In genomic region chr10:84497978-84498377, GRCh38 we compare ENCODE assay signal across 1 cellular context.
TF ChIP-seq lines count a peak whose summit lies in the region.

No MANE protein-coding gene starts in this region.

TF ChIP-seq in HepG2, 621 proteins besides CTCF, POLR2A, EP300 and RAD21 (continued from another document and continues in another):
- TF ChIP-seq HNF1A (IDR thresholded peaks at IDR 0.05; ENCODE audit: low read depth) (peak; percentile 12; the same call in 1 of the 2 replicates), HNF1A (CRISPR knock-in tag; IDR thresholded peaks at IDR 0.05; ENCODE audit: borderline replicate concordance) (no peak; the same call in 1 of the 2 replicates), ZFP62 (CRISPR knock-in tag; IDR thresholded peaks at IDR 0.05) (no peak), SAFB2 (CRISPR knock-in tag; IDR thresholded peaks at IDR 0.05; ENCODE audit: borderline replicate concordance, low read depth) (no peak), NAIF1 (CRISPR knock-in tag; IDR thresholded peaks at IDR 0.05; ENCODE audit: borderline replicate concordance) (no peak), ZNF276 (CRISPR knock-in tag; IDR thresholded peaks at IDR 0.05; ENCODE audit: low read depth) (no peak), SNAPC5 (CRISPR knock-in tag; IDR thresholded peaks at IDR 0.05; ENCODE audit: borderline replicate concordance) (no peak), ZNF709 (CRISPR knock-in tag; IDR thresholded peaks at IDR 0.05) (no peak), FOXP1 (IDR thresholded peaks at IDR 0.05) (no peak), FOXP1 (CRISPR knock-in tag; IDR thresholded peaks at IDR 0.05) (peak; percentile 88), ZNF704 (CRISPR knock-in tag; IDR thresholded peaks at IDR 0.05; ENCODE audit: borderline replicate concordance) (no peak), JUND (CRISPR knock-in tag; IDR thresholded peaks at IDR 0.05) (no peak), KLF6 (CRISPR knock-in tag; IDR thresholded peaks at IDR 0.05) (no peak), REL (CRISPR knock-in tag; conservative IDR thresholded peaks at IDR 0.05) (no peak), RXRA (CRISPR knock-in tag; IDR thresholded peaks at IDR 0.05) (no peak), U2AF1 (optimal IDR thresholded peaks at IDR 0.05; ENCODE audit: low read depth, low read length) (no peak), KLF9 (CRISPR knock-in tag; IDR thresholded peaks at IDR 0.05; ENCODE audit: low read depth) (no peak), MZF1 (CRISPR knock-in tag; IDR thresholded peaks at IDR 0.05; ENCODE audit: borderline replicate concordance) (no peak), DPF2 (CRISPR knock-in tag; IDR thresholded peaks at IDR 0.05; ENCODE audit: borderline replicate concordance, low read depth) (peak; percentile 56; the same call in 1 of the 2 replicates), ZNF331 (CRISPR knock-in tag; IDR thresholded peaks at IDR 0.05) (peak; percentile 46; the same call in 1 of the 2 replicates), ZNF296 (CRISPR knock-in tag; conservative IDR thresholded peaks at IDR 0.05) (no peak), ZNF20 (CRISPR knock-in tag; IDR thresholded peaks at IDR 0.05) (no peak), ESRRA (CRISPR knock-in tag; IDR thresholded peaks at IDR 0.05; ENCODE audit: low read depth) (no peak), KDM1A (CRISPR knock-in tag; IDR thresholded peaks at IDR 0.05) (no peak), ZSCAN31 (CRISPR knock-in tag; IDR thresholded peaks at IDR 0.05; ENCODE audit: low read depth) (no peak), POLR2AphosphoS5 (IDR thresholded peaks at IDR 0.05; ENCODE audit: low read depth, low read length) (no peak), ZNF550 (CRISPR knock-in tag; IDR thresholded peaks at IDR 0.05; ENCODE audit: borderline replicate concordance) (no peak), PHF5A (CRISPR knock-in tag; IDR thresholded peaks at IDR 0.05; ENCODE audit: low read depth, unreplicated experiment) (no peak), ZBTB38 (CRISPR knock-in tag; IDR thresholded peaks at IDR 0.05) (no peak), HES4 (CRISPR knock-in tag; IDR thresholded peaks at IDR 0.05; ENCODE audit: borderline replicate concordance) (no peak), HIVEP1 (CRISPR knock-in tag; IDR thresholded peaks at IDR 0.05) (no peak), GATAD2A (CRISPR knock-in tag; IDR thresholded peaks at IDR 0.05) (peak; percentile 96), EEA1 (CRISPR knock-in tag; IDR thresholded peaks at IDR 0.05; ENCODE audit: borderline replicate concordance) (no peak), ZNF383 (CRISPR knock-in tag; IDR thresholded peaks at IDR 0.05; ENCODE audit: borderline replicate concordance) (no peak), ZNF792 (CRISPR knock-in tag; IDR thresholded peaks at IDR 0.05) (no peak), IRX3 (CRISPR knock-in tag; IDR thresholded peaks at IDR 0.05; ENCODE audit: borderline replicate concordance, low read depth) (no peak), IRF2 (CRISPR knock-in tag; IDR thresholded peaks at IDR 0.05) (0 out of 2 replicates have a peak, but pooled peaks have one; percentile 30), ATF7 (IDR thresholded peaks at IDR 0.05) (no peak), ATF7 (CRISPR knock-in tag; IDR thresholded peaks at IDR 0.05) (no peak), MXI1 (IDR thresholded peaks at IDR 0.05; ENCODE audit: borderline replicate concordance, low read depth, low read length) (no peak), ZNF761 (CRISPR knock-in tag; conservative IDR thresholded peaks at IDR 0.05) (no peak), LCORL (IDR thresholded peaks at IDR 0.05) (no peak), LCORL (CRISPR knock-in tag; IDR thresholded peaks at IDR 0.05) (no peak), MATR3 (CRISPR knock-in tag; IDR thresholded peaks at IDR 0.05) (no peak), KLF12 (CRISPR knock-in tag; IDR thresholded peaks at IDR 0.05; ENCODE audit: borderline replicate concordance) (no peak), SRSF1 (optimal IDR thresholded peaks at IDR 0.05; ENCODE audit: low read depth, low read length) (no peak), ZNF335 (CRISPR knock-in tag; IDR thresholded peaks at IDR 0.05) (no peak), ZSCAN12 (CRISPR knock-in tag; IDR thresholded peaks at IDR 0.05) (no peak), SNAI1 (CRISPR knock-in tag; IDR thresholded peaks at IDR 0.05; ENCODE audit: borderline replicate concordance) (no peak), PPARG (CRISPR knock-in tag; conservative IDR thresholded peaks at IDR 0.05) (peak; percentile 50; the same call in 1 of the 2 replicates), NR3C1 (CRISPR knock-in tag; IDR thresholded peaks at IDR 0.05) (no peak), NPAS2 (CRISPR knock-in tag; IDR thresholded peaks at IDR 0.05; ENCODE audit: borderline replicate concordance) (no peak), FOSL2 (CRISPR knock-in tag; IDR thresholded peaks at IDR 0.05) (peak; percentile 33; the same call in 1 of the 2 replicates), ZNF253 (CRISPR knock-in tag; IDR thresholded peaks at IDR 0.05; ENCODE audit: borderline replicate concordance) (no peak), KAT2B (IDR thresholded peaks at IDR 0.05; ENCODE audit: borderline replicate concordance, low read depth, low read length) (no peak), ETS1 (CRISPR knock-in tag; IDR thresholded peaks at IDR 0.05) (no peak), ZMYM4 (CRISPR knock-in tag; IDR thresholded peaks at IDR 0.05) (peak; percentile 49; the same call in 1 of the 2 replicates), SAP130 (CRISPR knock-in tag; IDR thresholded peaks at IDR 0.05; ENCODE audit: low read depth) (peak; percentile 29; the same call in 1 of the 2 replicates)
- TF ChIP-seq, protein P1, sequence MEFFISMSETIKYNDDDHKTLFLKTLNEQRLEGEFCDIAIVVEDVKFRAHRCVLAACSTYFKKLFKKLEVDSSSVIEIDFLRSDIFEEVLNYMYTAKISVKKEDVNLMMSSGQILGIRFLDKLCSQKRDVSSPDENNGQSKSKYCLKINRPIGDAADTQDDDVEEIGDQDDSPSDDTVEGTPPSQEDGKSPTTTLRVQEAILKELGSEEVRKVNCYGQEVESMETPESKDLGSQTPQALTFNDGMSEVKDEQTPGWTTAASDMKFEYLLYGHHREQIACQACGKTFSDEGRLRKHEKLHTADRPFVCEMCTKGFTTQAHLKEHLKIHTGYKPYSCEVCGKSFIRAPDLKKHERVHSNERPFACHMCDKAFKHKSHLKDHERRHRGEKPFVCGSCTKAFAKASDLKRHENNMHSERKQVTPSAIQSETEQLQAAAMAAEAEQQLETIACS (CRISPR knock-in tag; IDR thresholded peaks at IDR 0.05): no peak
- TF ChIP-seq, protein P2, sequence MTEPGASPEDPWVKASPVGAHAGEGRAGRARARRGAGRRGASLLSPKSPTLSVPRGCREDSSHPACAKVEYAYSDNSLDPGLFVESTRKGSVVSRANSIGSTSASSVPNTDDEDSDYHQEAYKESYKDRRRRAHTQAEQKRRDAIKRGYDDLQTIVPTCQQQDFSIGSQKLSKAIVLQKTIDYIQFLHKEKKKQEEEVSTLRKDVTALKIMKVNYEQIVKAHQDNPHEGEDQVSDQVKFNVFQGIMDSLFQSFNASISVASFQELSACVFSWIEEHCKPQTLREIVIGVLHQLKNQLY (CRISPR knock-in tag; IDR thresholded peaks at IDR 0.05): no peak
- TF ChIP-seq, protein P3, sequence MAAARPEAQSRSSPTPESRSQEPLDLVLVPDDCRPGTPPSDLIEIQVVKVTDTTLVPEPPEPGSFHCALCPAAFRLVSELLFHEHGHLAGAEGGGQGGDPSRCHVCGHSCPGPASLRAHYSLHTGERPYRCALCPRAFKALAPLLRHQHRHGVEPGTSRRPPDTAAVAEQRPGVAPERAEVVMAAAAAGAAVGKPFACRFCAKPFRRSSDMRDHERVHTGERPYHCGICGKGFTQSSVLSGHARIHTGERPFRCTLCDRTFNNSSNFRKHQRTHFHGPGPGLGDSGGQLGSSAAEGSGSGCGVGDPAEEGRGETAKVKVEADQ (CRISPR knock-in tag; IDR thresholded peaks at IDR 0.05; ENCODE audit: borderline replicate concordance): no peak
- TF ChIP-seq, protein P4, sequence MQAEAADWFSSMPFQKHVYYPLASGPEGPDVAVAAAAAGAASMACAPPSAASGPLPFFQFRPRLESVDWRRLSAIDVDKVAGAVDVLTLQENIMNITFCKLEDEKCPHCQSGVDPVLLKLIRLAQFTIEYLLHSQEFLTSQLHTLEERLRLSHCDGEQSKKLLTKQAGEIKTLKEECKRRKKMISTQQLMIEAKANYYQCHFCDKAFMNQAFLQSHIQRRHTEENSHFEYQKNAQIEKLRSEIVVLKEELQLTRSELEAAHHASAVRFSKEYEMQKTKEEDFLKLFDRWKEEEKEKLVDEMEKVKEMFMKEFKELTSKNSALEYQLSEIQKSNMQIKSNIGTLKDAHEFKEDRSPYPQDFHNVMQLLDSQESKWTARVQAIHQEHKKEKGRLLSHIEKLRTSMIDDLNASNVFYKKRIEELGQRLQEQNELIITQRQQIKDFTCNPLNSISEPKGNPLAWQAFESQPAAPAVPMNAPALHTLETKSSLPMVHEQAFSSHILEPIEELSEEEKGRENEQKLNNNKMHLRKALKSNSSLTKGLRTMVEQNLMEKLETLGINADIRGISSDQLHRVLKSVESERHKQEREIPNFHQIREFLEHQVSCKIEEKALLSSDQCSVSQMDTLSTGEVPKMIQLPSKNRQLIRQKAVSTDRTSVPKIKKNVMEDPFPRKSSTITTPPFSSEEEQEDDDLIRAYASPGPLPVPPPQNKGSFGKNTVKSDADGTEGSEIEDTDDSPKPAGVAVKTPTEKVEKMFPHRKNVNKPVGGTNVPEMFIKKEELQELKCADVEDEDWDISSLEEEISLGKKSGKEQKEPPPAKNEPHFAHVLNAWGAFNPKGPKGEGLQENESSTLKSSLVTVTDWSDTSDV (CRISPR knock-in tag; IDR thresholded peaks at IDR 0.05): no peak
- TF ChIP-seq, protein P5, sequence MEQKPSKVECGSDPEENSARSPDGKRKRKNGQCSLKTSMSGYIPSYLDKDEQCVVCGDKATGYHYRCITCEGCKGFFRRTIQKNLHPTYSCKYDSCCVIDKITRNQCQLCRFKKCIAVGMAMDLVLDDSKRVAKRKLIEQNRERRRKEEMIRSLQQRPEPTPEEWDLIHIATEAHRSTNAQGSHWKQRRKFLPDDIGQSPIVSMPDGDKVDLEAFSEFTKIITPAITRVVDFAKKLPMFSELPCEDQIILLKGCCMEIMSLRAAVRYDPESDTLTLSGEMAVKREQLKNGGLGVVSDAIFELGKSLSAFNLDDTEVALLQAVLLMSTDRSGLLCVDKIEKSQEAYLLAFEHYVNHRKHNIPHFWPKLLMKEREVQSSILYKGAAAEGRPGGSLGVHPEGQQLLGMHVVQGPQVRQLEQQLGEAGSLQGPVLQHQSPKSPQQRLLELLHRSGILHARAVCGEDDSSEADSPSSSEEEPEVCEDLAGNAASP (CRISPR knock-in tag; IDR thresholded peaks at IDR 0.05; ENCODE audit: borderline replicate concordance): peak; percentile 90
